In the genomic region with DNA sequence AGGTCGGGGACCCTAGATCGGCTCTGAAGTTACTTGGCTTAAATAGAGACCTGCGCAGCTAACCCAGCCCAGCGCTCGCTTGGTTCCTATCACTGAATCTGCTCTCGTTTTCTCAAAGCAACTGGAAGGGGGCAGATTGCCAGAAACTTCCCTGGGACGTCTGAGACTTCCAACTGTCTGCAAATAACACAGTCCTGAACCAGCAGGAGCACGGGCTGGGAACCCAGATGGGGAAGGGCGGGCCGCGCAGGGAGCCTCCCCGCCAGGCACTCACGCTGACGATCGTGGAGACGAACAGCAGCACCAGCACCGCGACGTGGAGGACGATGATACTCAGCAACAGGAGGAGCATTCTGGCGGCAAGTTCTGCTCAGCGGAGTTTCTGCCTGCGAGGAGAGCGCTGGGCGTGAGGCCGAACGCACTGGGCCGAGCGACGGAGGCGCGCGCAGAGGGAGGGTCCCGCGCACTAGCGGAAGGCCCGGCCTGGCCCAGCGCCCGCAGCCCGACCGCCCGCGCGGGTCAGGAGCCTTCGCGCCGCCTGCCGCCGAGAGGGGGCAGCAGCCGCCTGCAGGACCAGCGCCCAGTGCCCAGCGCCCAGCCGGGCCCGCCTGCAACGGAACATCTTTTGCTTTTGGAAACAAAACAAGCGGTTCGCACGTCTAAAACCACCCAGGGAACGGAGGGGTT, we compare ENCODE assay signal across 1 cellular context.
A peak's percentile ranks its signal among the peaks of the same experiment; 100 is the strongest.
TF ChIP-seq lines count a peak whose summit lies in the region.

No MANE protein-coding gene starts in this region.

TF ChIP-seq in HepG2, 621 proteins besides CTCF, POLR2A, EP300 and RAD21 (continued from another document):
- TF ChIP-seq, protein P1, sequence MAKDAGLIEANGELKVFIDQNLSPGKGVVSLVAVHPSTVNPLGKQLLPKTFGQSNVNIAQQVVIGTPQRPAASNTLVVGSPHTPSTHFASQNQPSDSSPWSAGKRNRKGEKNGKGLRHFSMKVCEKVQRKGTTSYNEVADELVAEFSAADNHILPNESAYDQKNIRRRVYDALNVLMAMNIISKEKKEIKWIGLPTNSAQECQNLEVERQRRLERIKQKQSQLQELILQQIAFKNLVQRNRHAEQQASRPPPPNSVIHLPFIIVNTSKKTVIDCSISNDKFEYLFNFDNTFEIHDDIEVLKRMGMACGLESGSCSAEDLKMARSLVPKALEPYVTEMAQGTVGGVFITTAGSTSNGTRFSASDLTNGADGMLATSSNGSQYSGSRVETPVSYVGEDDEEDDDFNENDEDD (CRISPR knock-in tag; IDR thresholded peaks at IDR 0.05; ENCODE audit: borderline replicate concordance), result peak; percentile 29; the same call in 1 of the 2 replicates
- TF ChIP-seq, protein P2, sequence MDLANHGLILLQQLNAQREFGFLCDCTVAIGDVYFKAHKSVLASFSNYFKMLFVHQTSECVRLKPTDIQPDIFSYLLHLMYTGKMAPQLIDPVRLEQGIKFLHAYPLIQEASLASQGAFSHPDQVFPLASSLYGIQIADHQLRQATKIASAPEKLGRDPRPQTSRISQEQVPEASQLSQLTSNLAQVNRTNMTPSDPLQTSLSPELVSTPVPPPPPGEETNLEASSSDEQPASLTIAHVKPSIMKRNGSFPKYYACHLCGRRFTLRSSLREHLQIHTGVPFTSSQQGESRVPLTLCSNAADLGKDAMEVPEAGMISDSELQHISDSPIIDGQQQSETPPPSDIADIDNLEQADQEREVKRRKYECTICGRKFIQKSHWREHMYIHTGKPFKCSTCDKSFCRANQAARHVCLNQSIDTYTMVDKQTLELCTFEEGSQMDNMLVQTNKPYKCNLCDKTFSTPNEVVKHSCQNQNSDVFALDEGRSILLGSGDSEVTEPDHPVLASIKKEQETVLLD (CRISPR knock-in tag; IDR thresholded peaks at IDR 0.05; ENCODE audit: low read depth), result no peak
- TF ChIP-seq, protein P3, sequence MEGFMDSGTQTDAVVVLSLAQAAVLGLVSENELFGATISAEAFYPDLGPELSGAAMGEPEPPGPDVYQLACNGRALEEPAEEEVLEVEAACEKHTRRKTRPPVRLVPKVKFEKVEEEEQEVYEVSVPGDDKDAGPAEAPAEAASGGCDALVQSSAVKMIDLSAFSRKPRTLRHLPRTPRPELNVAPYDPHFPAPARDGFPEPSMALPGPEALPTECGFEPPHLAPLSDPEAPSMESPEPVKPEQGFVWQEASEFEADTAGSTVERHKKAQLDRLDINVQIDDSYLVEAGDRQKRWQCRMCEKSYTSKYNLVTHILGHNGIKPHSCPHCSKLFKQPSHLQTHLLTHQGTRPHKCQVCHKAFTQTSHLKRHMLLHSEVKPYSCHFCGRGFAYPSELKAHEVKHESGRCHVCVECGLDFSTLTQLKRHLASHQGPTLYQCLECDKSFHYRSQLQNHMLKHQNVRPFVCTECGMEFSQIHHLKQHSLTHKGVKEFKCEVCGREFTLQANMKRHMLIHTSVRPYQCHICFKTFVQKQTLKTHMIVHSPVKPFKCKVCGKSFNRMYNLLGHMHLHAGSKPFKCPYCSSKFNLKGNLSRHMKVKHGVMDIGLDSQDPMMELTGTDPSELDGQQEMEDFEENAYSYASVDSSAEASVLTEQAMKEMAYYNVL (CRISPR knock-in tag; IDR thresholded peaks at IDR 0.05; ENCODE audit: borderline replicate concordance), result 0 out of 2 replicates have a peak, but pooled peaks have one; percentile 41
- TF ChIP-seq ZFP36 (IDR thresholded peaks at IDR 0.05; ENCODE audit: borderline replicate concordance, low read depth, low read length, partially characterized antibody) (no peak), JUNB (CRISPR knock-in tag; IDR thresholded peaks at IDR 0.05; ENCODE audit: borderline replicate concordance) (no peak), ZNF720 (CRISPR knock-in tag; IDR thresholded peaks at IDR 0.05) (no peak), ZZZ3 (CRISPR knock-in tag; IDR thresholded peaks at IDR 0.05; ENCODE audit: borderline replicate concordance) (no peak), ZNF484 (CRISPR knock-in tag; IDR thresholded peaks at IDR 0.05; ENCODE audit: borderline replicate concordance, low read depth) (no peak), SNRNP70 (IDR thresholded peaks at IDR 0.05; ENCODE audit: low read depth, low read length) (no peak), STAG1 (CRISPR knock-in tag; IDR thresholded peaks at IDR 0.05) (peak; percentile 89), ZNF589 (CRISPR knock-in tag; conservative IDR thresholded peaks at IDR 0.05) (no peak), PHB2 (IDR thresholded peaks at IDR 0.05; ENCODE audit: partially characterized antibody) (no peak), YEATS2 (CRISPR knock-in tag; IDR thresholded peaks at IDR 0.05; ENCODE audit: borderline replicate concordance) (no peak), FOXC1 (CRISPR knock-in tag; IDR thresholded peaks at IDR 0.05; ENCODE audit: borderline replicate concordance) (peak; percentile 58), EEA1 (CRISPR knock-in tag; IDR thresholded peaks at IDR 0.05; ENCODE audit: borderline replicate concordance) (no peak), SMARCE1 (IDR thresholded peaks at IDR 0.05; ENCODE audit: borderline replicate concordance) (no peak), YY1 (IDR thresholded peaks at IDR 0.05; ENCODE audit: insufficient read depth, insufficient replicate concordance, low read depth, low read length) (peak; percentile 38), NFATC3 (CRISPR knock-in tag; IDR thresholded peaks at IDR 0.05) (no peak), IKZF4 (CRISPR knock-in tag; IDR thresholded peaks at IDR 0.05; ENCODE audit: borderline replicate concordance, low read depth, not compliant biosample characterization) (peak; percentile 80), ZNF501 (CRISPR knock-in tag; IDR thresholded peaks at IDR 0.05) (no peak), RARA (CRISPR knock-in tag; IDR thresholded peaks at IDR 0.05) (no peak), ZKSCAN8 (CRISPR knock-in tag; IDR thresholded peaks at IDR 0.05; ENCODE audit: borderline replicate concordance) (no peak), PHF21A (CRISPR knock-in tag; IDR thresholded peaks at IDR 0.05) (peak; percentile 42)
- TF ChIP-seq, protein P4, sequence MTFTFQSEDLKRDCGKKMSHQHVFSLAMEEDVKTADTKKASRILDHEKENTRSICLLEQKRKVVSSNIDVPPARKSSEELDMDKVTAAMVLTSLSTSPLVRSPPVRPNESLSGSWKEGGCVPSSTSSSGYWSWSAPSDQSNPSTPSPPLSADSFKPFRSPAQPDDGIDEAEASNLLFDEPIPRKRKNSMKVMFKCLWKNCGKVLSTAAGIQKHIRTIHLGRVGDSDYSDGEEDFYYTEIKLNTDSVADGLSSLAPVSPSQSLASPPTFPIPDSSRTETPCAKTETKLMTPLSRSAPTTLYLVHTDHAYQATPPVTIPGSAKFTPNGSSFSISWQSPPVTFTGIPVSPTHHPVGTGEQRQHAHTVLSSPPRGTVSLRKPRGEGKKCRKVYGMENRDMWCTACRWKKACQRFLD (CRISPR knock-in tag; IDR thresholded peaks at IDR 0.05; ENCODE audit: borderline replicate concordance), result no peak
- TF ChIP-seq, protein P5, sequence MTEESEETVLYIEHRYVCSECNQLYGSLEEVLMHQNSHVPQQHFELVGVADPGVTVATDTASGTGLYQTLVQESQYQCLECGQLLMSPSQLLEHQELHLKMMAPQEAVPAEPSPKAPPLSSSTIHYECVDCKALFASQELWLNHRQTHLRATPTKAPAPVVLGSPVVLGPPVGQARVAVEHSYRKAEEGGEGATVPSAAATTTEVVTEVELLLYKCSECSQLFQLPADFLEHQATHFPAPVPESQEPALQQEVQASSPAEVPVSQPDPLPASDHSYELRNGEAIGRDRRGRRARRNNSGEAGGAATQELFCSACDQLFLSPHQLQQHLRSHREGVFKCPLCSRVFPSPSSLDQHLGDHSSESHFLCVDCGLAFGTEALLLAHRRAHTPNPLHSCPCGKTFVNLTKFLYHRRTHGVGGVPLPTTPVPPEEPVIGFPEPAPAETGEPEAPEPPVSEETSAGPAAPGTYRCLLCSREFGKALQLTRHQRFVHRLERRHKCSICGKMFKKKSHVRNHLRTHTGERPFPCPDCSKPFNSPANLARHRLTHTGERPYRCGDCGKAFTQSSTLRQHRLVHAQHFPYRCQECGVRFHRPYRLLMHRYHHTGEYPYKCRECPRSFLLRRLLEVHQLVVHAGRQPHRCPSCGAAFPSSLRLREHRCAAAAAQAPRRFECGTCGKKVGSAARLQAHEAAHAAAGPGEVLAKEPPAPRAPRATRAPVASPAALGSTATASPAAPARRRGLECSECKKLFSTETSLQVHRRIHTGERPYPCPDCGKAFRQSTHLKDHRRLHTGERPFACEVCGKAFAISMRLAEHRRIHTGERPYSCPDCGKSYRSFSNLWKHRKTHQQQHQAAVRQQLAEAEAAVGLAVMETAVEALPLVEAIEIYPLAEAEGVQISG (CRISPR knock-in tag; IDR thresholded peaks at IDR 0.05), result peak; percentile 76
- TF ChIP-seq, protein P6, sequence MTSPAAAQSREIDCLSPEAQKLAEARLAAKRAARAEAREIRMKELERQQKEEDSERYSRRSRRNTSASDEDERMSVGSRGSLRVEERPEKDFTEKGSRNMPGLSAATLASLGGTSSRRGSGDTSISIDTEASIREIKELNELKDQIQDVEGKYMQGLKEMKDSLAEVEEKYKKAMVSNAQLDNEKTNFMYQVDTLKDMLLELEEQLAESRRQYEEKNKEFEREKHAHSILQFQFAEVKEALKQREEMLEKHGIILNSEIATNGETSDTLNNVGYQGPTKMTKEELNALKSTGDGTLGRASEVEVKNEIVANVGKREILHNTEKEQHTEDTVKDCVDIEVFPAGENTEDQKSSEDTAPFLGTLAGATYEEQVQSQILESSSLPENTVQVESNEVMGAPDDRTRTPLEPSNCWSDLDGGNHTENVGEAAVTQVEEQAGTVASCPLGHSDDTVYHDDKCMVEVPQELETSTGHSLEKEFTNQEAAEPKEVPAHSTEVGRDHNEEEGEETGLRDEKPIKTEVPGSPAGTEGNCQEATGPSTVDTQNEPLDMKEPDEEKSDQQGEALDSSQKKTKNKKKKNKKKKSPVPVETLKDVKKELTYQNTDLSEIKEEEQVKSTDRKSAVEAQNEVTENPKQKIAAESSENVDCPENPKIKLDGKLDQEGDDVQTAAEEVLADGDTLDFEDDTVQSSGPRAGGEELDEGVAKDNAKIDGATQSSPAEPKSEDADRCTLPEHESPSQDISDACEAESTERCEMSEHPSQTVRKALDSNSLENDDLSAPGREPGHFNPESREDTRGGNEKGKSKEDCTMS (CRISPR knock-in tag; conservative IDR thresholded peaks at IDR 0.05), result no peak
- TF ChIP-seq, protein P7, sequence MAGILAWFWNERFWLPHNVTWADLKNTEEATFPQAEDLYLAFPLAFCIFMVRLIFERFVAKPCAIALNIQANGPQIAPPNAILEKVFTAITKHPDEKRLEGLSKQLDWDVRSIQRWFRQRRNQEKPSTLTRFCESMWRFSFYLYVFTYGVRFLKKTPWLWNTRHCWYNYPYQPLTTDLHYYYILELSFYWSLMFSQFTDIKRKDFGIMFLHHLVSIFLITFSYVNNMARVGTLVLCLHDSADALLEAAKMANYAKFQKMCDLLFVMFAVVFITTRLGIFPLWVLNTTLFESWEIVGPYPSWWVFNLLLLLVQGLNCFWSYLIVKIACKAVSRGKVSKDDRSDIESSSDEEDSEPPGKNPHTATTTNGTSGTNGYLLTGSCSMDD (CRISPR knock-in tag; IDR thresholded peaks at IDR 0.05), result no peak
- TF ChIP-seq, protein P8, sequence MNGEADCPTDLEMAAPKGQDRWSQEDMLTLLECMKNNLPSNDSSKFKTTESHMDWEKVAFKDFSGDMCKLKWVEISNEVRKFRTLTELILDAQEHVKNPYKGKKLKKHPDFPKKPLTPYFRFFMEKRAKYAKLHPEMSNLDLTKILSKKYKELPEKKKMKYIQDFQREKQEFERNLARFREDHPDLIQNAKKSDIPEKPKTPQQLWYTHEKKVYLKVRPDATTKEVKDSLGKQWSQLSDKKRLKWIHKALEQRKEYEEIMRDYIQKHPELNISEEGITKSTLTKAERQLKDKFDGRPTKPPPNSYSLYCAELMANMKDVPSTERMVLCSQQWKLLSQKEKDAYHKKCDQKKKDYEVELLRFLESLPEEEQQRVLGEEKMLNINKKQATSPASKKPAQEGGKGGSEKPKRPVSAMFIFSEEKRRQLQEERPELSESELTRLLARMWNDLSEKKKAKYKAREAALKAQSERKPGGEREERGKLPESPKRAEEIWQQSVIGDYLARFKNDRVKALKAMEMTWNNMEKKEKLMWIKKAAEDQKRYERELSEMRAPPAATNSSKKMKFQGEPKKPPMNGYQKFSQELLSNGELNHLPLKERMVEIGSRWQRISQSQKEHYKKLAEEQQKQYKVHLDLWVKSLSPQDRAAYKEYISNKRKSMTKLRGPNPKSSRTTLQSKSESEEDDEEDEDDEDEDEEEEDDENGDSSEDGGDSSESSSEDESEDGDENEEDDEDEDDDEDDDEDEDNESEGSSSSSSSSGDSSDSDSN (CRISPR knock-in tag; IDR thresholded peaks at IDR 0.05), result peak; percentile 66; the same call in 1 of the 2 replicates
TF ChIP-seq in HepG2: peak in this region for 125.
